ENCODE assay signal across 18 cellular contexts in genomic region chr15:77901251-77901881, GRCh38.
A peak's percentile ranks its signal among the peaks of the same experiment; 100 is the strongest.
DNase-seq lines count a peak whose midpoint lies in the region; ATAC-seq and TF ChIP-seq lines count a peak whose summit lies in the region.
"Had no signal": no experiment of that assay in that cellular context is flagged by ENCODE, and none has a peak within 500 bp of the region (broad histone marks: within the 10 kb centered on the region; RNA-seq: fewer than 3 reads in every experiment).

No MANE protein-coding gene starts in this region.

- H3F3A ChIP-seq in PC-9 (ENCODE audit: insufficient read depth, low read depth): no peaks in the 10 kb centered on the region

- no peaks in the 10 kb centered on the region for H3K9me2 ChIP-seq in PC-9 (ENCODE audit: insufficient read depth)

- H3K27me3 ChIP-seq in OCI-LY3 (ENCODE audit: low read depth, low read length): no peaks in the 10 kb centered on the region
- no peaks in the 10 kb centered on the region for H3K27me3 ChIP-seq in RWPE2 (ENCODE audit: insufficient read depth, poor library complexity, severe bottlenecking)
- no peaks in the 10 kb centered on the region for H3K27me3 ChIP-seq in left lung
- no peaks in the 10 kb centered on the region for H3K27me3 ChIP-seq in PC-9 (ENCODE audit: insufficient read depth, low read depth)
- H3K27me3 ChIP-seq: SJCRH30 had no signal

- DNase-seq in RWPE2 (ENCODE audit: low spot score): peak; percentile 61
- DNase-seq in left lung: peak; percentile 31 to 61
- peak; percentile 47 for DNase-seq in sciatic nerve (ENCODE audit: low spot score)
- DNase-seq in PC-9: no peak
- no peak for DNase-seq in CD1c-positive myeloid dendritic cell (ENCODE audit: extremely low spot score)
- no peak for DNase-seq in GM13977 (ENCODE audit: low spot score)
- DNase-seq: DMS79; HFFc6; NCI-H1092 treated with DMSO at 0.1 percent for 48 hours; NCI-H146; NCI-H2029 treated with DMSO at 0.1 percent for 48 hours; NCI-H446; NCI-H69; NK-92 treated with Interleukin-12 subunit alpha and Interleukin-12 subunit beta, amount 100 ng/mL, for 24 hours; SJCRH30 had no signal

- CTCF ChIA-PET in PC-9 (lab: Charles Lee): no interaction called here

- POLR2A ChIA-PET in PC-9 (lab: Charles Lee; ENCODE audit: unreplicated experiment): no interaction called here

- peaks cover 58% of the 10 kb centered on the region for H3K4me1 ChIP-seq in OCI-LY3 (ENCODE audit: low read length)
- no peaks in the 10 kb centered on the region for H3K4me1 ChIP-seq in RWPE2 (ENCODE audit: insufficient read depth, poor library complexity, severe bottlenecking)
- H3K4me1 ChIP-seq in left lung: no peaks in the 10 kb centered on the region
- H3K4me1 ChIP-seq in PC-9 (replicated peaks; ENCODE audit: insufficient read depth): no peaks in the 10 kb centered on the region
- H3K4me1 ChIP-seq: SJCRH30 had no signal

- no peak overlapping the region for H2AFZ ChIP-seq in OCI-LY3 (ENCODE audit: low read depth, low read length)
- H2AFZ ChIP-seq in PC-9: no peak overlapping the region

- H3K9me3 ChIP-seq in OCI-LY3 (ENCODE audit: insufficient read depth, low read length): no peaks in the 10 kb centered on the region
- H3K9me3 ChIP-seq in RWPE2 (ENCODE audit: severe bottlenecking): no peaks in the 10 kb centered on the region
- H3K9me3 ChIP-seq in left lung: no peaks in the 10 kb centered on the region
- no peaks in the 10 kb centered on the region for H3K9me3 ChIP-seq in PC-9 (ENCODE audit: insufficient read depth, low read depth)
- H3K9me3 ChIP-seq: SJCRH30 had no signal

- in situ Hi-C loops in GM13977 (cut with MboI; ENCODE audit: low pct_unique_long_range_greater_than_20kb, low sequenced_read_pairs, unreplicated experiment): no loop called here

- TF ChIP-seq CTCF in OCI-LY3 (IDR thresholded peaks at IDR 0.05; ENCODE audit: low read depth, low read length) (no peak), RWPE2 (IDR thresholded peaks at IDR 0.05; ENCODE audit: poor library complexity, severe bottlenecking) (no peak), left lung (IDR thresholded peaks at IDR 0.05) (no peak), PC-9 (conservative IDR thresholded peaks at IDR 0.05) (no peak), GM13977 (IDR thresholded peaks at IDR 0.05; ENCODE audit: extremely low read depth, insufficient read depth, missing control alignments) (no peak)

- H4K20me1 ChIP-seq in OCI-LY3 (ENCODE audit: insufficient read depth, low read length) (no peaks in the 10 kb centered on the region), PC-9 (ENCODE audit: insufficient read depth) (no peaks in the 10 kb centered on the region)

- no peaks in the 10 kb centered on the region for H3K36me3 ChIP-seq in OCI-LY3 (replicated peaks; ENCODE audit: low read depth, low read length)
- H3K36me3 ChIP-seq in RWPE2 (ENCODE audit: low read depth): no peaks in the 10 kb centered on the region
- H3K36me3 ChIP-seq in left lung: no peaks in the 10 kb centered on the region
- no peaks in the 10 kb centered on the region for H3K36me3 ChIP-seq in PC-9 (ENCODE audit: low read depth)
- H3K36me3 ChIP-seq: SJCRH30 had no signal

- ATAC-seq in RWPE2 (ENCODE audit: low read depth) (no peak), left lung (no peak), sciatic nerve (no peak)

- no peak overlapping the region for H3K4me3 ChIP-seq in OCI-LY3 (ENCODE audit: low read length)
- H3K4me3 ChIP-seq in RWPE2 (ENCODE audit: severe bottlenecking): no peak overlapping the region
- no peak overlapping the region for H3K4me3 ChIP-seq in left lung
- no peak overlapping the region for H3K4me3 ChIP-seq in PC-9
- H3K4me3 ChIP-seq: K562, SJCRH30 had no signal

- H3K27ac ChIP-seq in OCI-LY3 (ENCODE audit: low read length) (peak overlapping the region; percentile 90), RWPE2 (ENCODE audit: poor library complexity, severe bottlenecking) (no peak overlapping the region), left lung (no peak overlapping the region), PC-9 (no peak overlapping the region)
- H3K27ac ChIP-seq: C4-2B, SJCRH30 had no signal

- BruUV-seq in PC-9 (replicated peaks; lab: Mats Ljungman, UMichigan): no TSS peak

- peak overlapping the region; percentile 58 for H3K9ac ChIP-seq in OCI-LY3 (ENCODE audit: low read length)

- intact Hi-C loops in left lung (cut with DNase I) (no loop called here), sciatic nerve (cut with DNase I) (no loop called here), PC-9 (cut with micrococcal nuclease; ENCODE audit: unreplicated experiment) (loop anchor here (5.0 kb wide), 1 partner anchor 206 kb away; no protein-coding TSS in a partner anchor)

- H3K4me2 ChIP-seq in OCI-LY3 (ENCODE audit: low read length): peak overlapping the region; percentile 29; the same call in 1 of the 2 replicates
- no peak overlapping the region for H3K4me2 ChIP-seq in PC-9

- H3K79me2 ChIP-seq in OCI-LY3 (ENCODE audit: low read length): no peaks in the 10 kb centered on the region
- no peaks in the 10 kb centered on the region for H3K79me2 ChIP-seq in PC-9 (ENCODE audit: low read depth)

Comparison
In these comparisons a context has a peak if more than half of its experiments do, and no peak if none do; other contexts are left out.
1. DNase-seq: peak in RWPE2 (single experiment), left lung (2 of 2) and sciatic nerve (single experiment); none in PC-9 (0 of 2), CD1c-positive myeloid dendritic cell (single experiment) and GM13977 (single experiment).